ENCODE assay signal across 19 cellular contexts in genomic region chr6:114053791-114054190, GRCh38.
DNase-seq lines count a peak whose midpoint lies in the region; ATAC-seq, FAIRE-seq and TF ChIP-seq lines count a peak whose summit lies in the region.
"Had no signal": no experiment of that assay in that cellular context is flagged by ENCODE, and none has a peak within 500 bp of the region (broad histone marks: within the 10 kb centered on the region; RNA-seq: fewer than 3 reads in every experiment).

No MANE protein-coding gene starts in this region.

- H3K79me1 ChIP-seq in H1 (ENCODE audit: low read depth, low read length): no peaks in the 10 kb centered on the region
- no peaks in the 10 kb centered on the region for H3K79me1 ChIP-seq in mesendoderm (ENCODE audit: low read length)

- H3K79me2 ChIP-seq in H1 (ENCODE audit: control insufficient read depth in 1 of 2, insufficient read depth in 2 of 2, low read length in 2 of 2) (no peaks in the 10 kb centered on the region), mesendoderm (ENCODE audit: control insufficient read depth, insufficient read depth, low read length) (no peaks in the 10 kb centered on the region)

- no peaks in the 10 kb centered on the region; the same call in 1 of the 2 replicates for H3K23me2 ChIP-seq in H1 (ENCODE audit: low read depth, low read length)

- H3K56ac ChIP-seq in H1 (replicated peaks; ENCODE audit: insufficient read length, low read depth, low read length) (no peak overlapping the region), mesendoderm (ENCODE audit: low read length) (no peak overlapping the region)

- DNase-seq in H7 (peak; percentile 18), SW480 (ENCODE audit: low spot score) (peak; percentile 1), H1 (ENCODE audit: low read depth in 1 of 2, low spot score in 2 of 2) (no peak), mesendoderm (peak; percentile 35), omental fat pad (ENCODE audit: low spot score) (no peak), NCI-H2196 treated with DMSO at 0.1 percent for 48 hours (lab: John Stamatoyannopoulos, UW; ENCODE audit: unreplicated experiment) (no peak)
- DNase-seq: C1 segment of cervical spinal cord; Calu3; CD4-positive, alpha-beta memory T cell; COR-L47; DMS153; DND-41; GM23248; HCEC 1CT had no signal

- H3K4me2 ChIP-seq in H1 (ENCODE audit: insufficient read depth in 1 of 2, low read depth in 2 of 2, low read length in 2 of 2): no peak overlapping the region
- no peak overlapping the region for H3K4me2 ChIP-seq in mesendoderm (ENCODE audit: low read length)

- H2BK5ac ChIP-seq in H1 (ENCODE audit: low read depth, low read length): no peak overlapping the region
- H2BK5ac ChIP-seq in mesendoderm (ENCODE audit: low read length): no peak overlapping the region

- H3K14ac ChIP-seq in H1 (ENCODE audit: insufficient read length): no peak overlapping the region

- no peak overlapping the region for H2BK120ac ChIP-seq in H1 (replicated peaks; ENCODE audit: low read depth, low read length)
- H2BK120ac ChIP-seq in mesendoderm (ENCODE audit: low read depth, low read length): no peak overlapping the region

- H3K18ac ChIP-seq in H1 (ENCODE audit: extremely low read depth, low read length): no peak overlapping the region
- H3K18ac ChIP-seq in mesendoderm (ENCODE audit: low read length): no peak overlapping the region

- H3K9ac ChIP-seq in H1 (replicated peaks in 1 of 4; ENCODE audit: extremely low read depth in 1 of 4, low read depth in 3 of 4, low read length in 3 of 4) (no peak overlapping the region), mesendoderm (ENCODE audit: low read length) (no peak overlapping the region)
- H3K9ac ChIP-seq: GM23248 had no signal

- TF ChIP-seq EP300 in H1 (IDR thresholded peaks at IDR 0.05; ENCODE audit: borderline replicate concordance in 1 of 2, low read depth in 2 of 2, low read length in 2 of 2): no peak

- H2BK15ac ChIP-seq in H1 (ENCODE audit: low read length): no peak overlapping the region
- no peak overlapping the region for H2BK15ac ChIP-seq in mesendoderm (replicated peaks; ENCODE audit: low read depth)

- TF ChIP-seq CTCF in H1 (IDR thresholded peaks at IDR 0.05; ENCODE audit: control extremely low read depth in 1 of 3, insufficient read depth in 1 of 3, low read depth in 1 of 3, low read length in 3 of 3) (no peak), omental fat pad (IDR thresholded peaks at IDR 0.05) (no peak)

- no peaks in the 10 kb centered on the region for H3K9me3 ChIP-seq in H1 (ENCODE audit: insufficient read depth in 2 of 2, low read depth in 1 of 2, low read length in 1 of 2)

- H2AFZ ChIP-seq in H1 (ENCODE audit: low read length): no peak overlapping the region
- H2AFZ ChIP-seq: GM23248 had no signal

- H2AK5ac ChIP-seq in H1 (ENCODE audit: low read depth, low read length) (no peak overlapping the region), mesendoderm (ENCODE audit: low read length) (no peak overlapping the region)

- no peak overlapping the region for H3K4me3 ChIP-seq in H7 (ENCODE audit: insufficient read depth, low read depth, low read length)
- no peak overlapping the region for H3K4me3 ChIP-seq in H1 (ENCODE audit: extremely low read depth in 1 of 4, insufficient read depth in 2 of 4, low read depth in 3 of 4, low read length in 4 of 4)
- H3K4me3 ChIP-seq in mesendoderm (ENCODE audit: low read length): no peak overlapping the region
- H3K4me3 ChIP-seq: GM23248 had no signal

- H2BK20ac ChIP-seq in H1 (ENCODE audit: low read length): no peak overlapping the region

- no peak for ATAC-seq in omental fat pad (ENCODE audit: low FRiP score)
- ATAC-seq in GM19397 (IDR thresholded peaks at IDR 0.05; ENCODE audit: unreplicated experiment): no peak
- ATAC-seq in GM21737 (IDR thresholded peaks at IDR 0.05; ENCODE audit: unreplicated experiment): no peak

- no peak overlapping the region for H4K91ac ChIP-seq in H1 (replicated peaks; ENCODE audit: insufficient read length, low read length)

- no peak for TF ChIP-seq RAD21 in H1 (IDR thresholded peaks at IDR 0.05 in 1 of 2, conservative IDR thresholded peaks at IDR 0.05 in 1 of 2; ENCODE audit: low read depth in 2 of 2, low read length in 2 of 2)

- no peak overlapping the region for H2BK12ac ChIP-seq in H1 (ENCODE audit: low read depth, low read length)

- H3K4ac ChIP-seq in H1 (replicated peaks; ENCODE audit: insufficient read length, low read depth, low read length): no peak overlapping the region
- no peak overlapping the region for H3K4ac ChIP-seq in mesendoderm (ENCODE audit: low read depth, low read length)

- no peaks in the 10 kb centered on the region for H3K36me3 ChIP-seq in H7 (replicated peaks; ENCODE audit: control insufficient read depth, insufficient read depth, low read length)
- H3K36me3 ChIP-seq in H1 (ENCODE audit: control insufficient read depth in 2 of 4, insufficient read depth in 4 of 4, low read length in 3 of 4): 0 out of 8 replicates have a peak, but pooled peaks cover 0 to 3% (median 0%) of the 10 kb centered on the region in 4 experiments
- no peaks in the 10 kb centered on the region for H3K36me3 ChIP-seq in mesendoderm (ENCODE audit: control insufficient read depth, insufficient read depth, low read length)

- TF ChIP-seq POLR2A in H1 (IDR thresholded peaks at IDR 0.05; ENCODE audit: control extremely low read depth in 1 of 2, low read depth in 2 of 2, low read length in 2 of 2): no peak

- H4K8ac ChIP-seq in H1 (ENCODE audit: extremely low read depth, insufficient read depth, low read length) (no peak overlapping the region), mesendoderm (ENCODE audit: low read depth, low read length) (no peak overlapping the region)

- H3K27ac ChIP-seq in H1 (ENCODE audit: low read depth, low read length): no peak overlapping the region
- H3K27ac ChIP-seq in mesendoderm (ENCODE audit: low read depth, low read length): no peak overlapping the region
- H3K27ac ChIP-seq: GM23248 had no signal

- H4K5ac ChIP-seq in H1 (ENCODE audit: insufficient read length, low read depth, low read length): no peak overlapping the region
- H4K5ac ChIP-seq in mesendoderm (ENCODE audit: low read length): no peak overlapping the region

- CTCF ChIA-PET in H1 (lab: Charles Lee; ENCODE audit: partially characterized antibody): interaction anchor here (1.5 kb wide), 1 partner anchor 8 kb away, joined by 7 read pairs; no protein-coding TSS in a partner anchor

- H3K23ac ChIP-seq in H1 (ENCODE audit: insufficient read length) (no peak overlapping the region), mesendoderm (ENCODE audit: low read length) (no peak overlapping the region)

- H3K27me3 ChIP-seq in H7 (ENCODE audit: control insufficient read depth, insufficient read depth, low read length) (no peaks in the 10 kb centered on the region), H1 (replicated peaks in 1 of 4; ENCODE audit: control insufficient read depth in 3 of 4, extremely low read depth in 1 of 4, insufficient read depth in 3 of 4, low read length in 3 of 4) (no peaks in the 10 kb centered on the region), mesendoderm (ENCODE audit: insufficient read depth, low read length, poor library complexity) (no peaks in the 10 kb centered on the region)

- H3K4me1 ChIP-seq in H1 (replicated peaks in 1 of 4; ENCODE audit: control insufficient read depth in 3 of 4, insufficient read depth in 4 of 4, low read length in 3 of 4): no peaks in the 10 kb centered on the region
- peaks cover under 1% of the 10 kb centered on the region for H3K4me1 ChIP-seq in mesendoderm (ENCODE audit: control insufficient read depth, low read depth, low read length)

- WGBS in H1 (ENCODE audit: extremely low coverage in 1 of 2, insufficient coverage in 1 of 2, insufficient read length in 1 of 2, insufficient replicate concordance in 2 of 2, low coverage in 1 of 2, low lambda C conversion rate in 2 of 2, missing lambda C conversion rate in 1 of 2), 2 experiments: 65% methylated on average over 1 of the region's 1 CpG; no CpG with 5 or more reads in 1 of the 2 experiments
- no CpG with 5 or more reads among the region's 1 CpG for WGBS in mesendoderm (ENCODE audit: extremely low coverage, insufficient coverage, low lambda C conversion rate)

- POLR2A ChIA-PET in H1 (lab: Charles Lee; ENCODE audit: partially characterized antibody): interaction anchor here (1.7 kb wide), 1 partner anchor 8 kb away, joined by 4 read pairs; no protein-coding TSS in a partner anchor

- H4K20me1 ChIP-seq in H1 (replicated peaks in 1 of 2; ENCODE audit: control insufficient read depth in 1 of 2, insufficient read depth in 2 of 2, low read length in 2 of 2): no peaks in the 10 kb centered on the region

- FAIRE-seq in H1 (lab: Jason Lieb, UNC): no peak
- FAIRE-seq: G401.6, GM12892, H54 had no signal

TF ChIP-seq in H1, 55 proteins besides CTCF, POLR2A, EP300 and RAD21:
- 0 out of 2 replicates have a peak, but pooled peaks have one; percentile 18 for TF ChIP-seq TEAD4 (IDR thresholded peaks at IDR 0.05; ENCODE audit: low read depth, low read length)
- no peak for TF ChIP-seq RFX5 (IDR thresholded peaks at IDR 0.05; ENCODE audit: borderline replicate concordance, low read depth, low read length)

Comparison
In these comparisons a context has a peak if more than half of its experiments do, and no peak if none do; other contexts are left out.
1. DNase-seq: peak in H7 (single experiment), SW480 (single experiment) and mesendoderm (single experiment); none in H1 (0 of 2), omental fat pad (single experiment) and NCI-H2196 treated with DMSO at 0.1 percent for 48 hours (single experiment).